In the genomic region with DNA sequence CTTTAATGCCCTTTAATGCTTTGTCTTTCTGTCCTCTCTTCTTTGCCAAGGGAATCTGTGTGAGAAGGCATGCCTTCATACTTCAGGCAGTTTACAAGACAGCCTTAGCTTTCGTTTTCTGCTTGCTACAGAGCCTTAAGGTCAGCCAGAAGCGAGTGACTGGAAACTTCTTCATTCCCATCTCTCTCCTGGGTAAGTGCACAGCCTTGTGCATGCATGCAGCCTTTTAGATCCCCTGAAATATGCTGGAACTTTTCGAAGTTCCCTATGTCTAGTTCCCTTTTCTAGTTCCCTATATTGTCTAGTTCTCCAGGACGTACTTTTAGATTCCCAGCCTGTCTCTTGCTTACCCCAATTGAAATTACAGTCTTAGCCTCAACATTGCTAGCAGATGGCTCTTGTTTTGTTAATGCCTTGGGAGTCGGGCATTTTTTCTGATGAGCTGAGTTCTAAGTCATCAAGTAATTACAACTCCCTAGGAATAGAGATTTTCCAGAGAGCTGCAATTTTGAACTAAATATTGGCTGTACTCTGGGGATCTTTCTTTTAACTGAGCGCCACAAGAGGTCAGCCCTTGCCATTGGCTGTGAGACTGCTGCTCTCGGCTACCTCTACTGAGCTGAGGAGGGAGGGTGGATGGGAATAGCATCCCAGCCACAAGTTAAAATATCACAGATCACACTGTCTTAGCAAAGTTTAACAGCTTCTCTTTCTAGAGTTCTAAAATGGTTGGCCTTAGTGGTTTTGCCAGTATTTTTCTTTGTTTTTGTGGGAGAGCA, we compare ENCODE assay signal across 1 cellular context.
TF ChIP-seq lines count a peak whose summit lies in the region.

No MANE protein-coding gene starts in this region.

TF ChIP-seq in GM23338, 12 proteins besides CTCF, POLR2A, EP300 and RAD21 (continued from another document):
- TF ChIP-seq, protein P1, sequence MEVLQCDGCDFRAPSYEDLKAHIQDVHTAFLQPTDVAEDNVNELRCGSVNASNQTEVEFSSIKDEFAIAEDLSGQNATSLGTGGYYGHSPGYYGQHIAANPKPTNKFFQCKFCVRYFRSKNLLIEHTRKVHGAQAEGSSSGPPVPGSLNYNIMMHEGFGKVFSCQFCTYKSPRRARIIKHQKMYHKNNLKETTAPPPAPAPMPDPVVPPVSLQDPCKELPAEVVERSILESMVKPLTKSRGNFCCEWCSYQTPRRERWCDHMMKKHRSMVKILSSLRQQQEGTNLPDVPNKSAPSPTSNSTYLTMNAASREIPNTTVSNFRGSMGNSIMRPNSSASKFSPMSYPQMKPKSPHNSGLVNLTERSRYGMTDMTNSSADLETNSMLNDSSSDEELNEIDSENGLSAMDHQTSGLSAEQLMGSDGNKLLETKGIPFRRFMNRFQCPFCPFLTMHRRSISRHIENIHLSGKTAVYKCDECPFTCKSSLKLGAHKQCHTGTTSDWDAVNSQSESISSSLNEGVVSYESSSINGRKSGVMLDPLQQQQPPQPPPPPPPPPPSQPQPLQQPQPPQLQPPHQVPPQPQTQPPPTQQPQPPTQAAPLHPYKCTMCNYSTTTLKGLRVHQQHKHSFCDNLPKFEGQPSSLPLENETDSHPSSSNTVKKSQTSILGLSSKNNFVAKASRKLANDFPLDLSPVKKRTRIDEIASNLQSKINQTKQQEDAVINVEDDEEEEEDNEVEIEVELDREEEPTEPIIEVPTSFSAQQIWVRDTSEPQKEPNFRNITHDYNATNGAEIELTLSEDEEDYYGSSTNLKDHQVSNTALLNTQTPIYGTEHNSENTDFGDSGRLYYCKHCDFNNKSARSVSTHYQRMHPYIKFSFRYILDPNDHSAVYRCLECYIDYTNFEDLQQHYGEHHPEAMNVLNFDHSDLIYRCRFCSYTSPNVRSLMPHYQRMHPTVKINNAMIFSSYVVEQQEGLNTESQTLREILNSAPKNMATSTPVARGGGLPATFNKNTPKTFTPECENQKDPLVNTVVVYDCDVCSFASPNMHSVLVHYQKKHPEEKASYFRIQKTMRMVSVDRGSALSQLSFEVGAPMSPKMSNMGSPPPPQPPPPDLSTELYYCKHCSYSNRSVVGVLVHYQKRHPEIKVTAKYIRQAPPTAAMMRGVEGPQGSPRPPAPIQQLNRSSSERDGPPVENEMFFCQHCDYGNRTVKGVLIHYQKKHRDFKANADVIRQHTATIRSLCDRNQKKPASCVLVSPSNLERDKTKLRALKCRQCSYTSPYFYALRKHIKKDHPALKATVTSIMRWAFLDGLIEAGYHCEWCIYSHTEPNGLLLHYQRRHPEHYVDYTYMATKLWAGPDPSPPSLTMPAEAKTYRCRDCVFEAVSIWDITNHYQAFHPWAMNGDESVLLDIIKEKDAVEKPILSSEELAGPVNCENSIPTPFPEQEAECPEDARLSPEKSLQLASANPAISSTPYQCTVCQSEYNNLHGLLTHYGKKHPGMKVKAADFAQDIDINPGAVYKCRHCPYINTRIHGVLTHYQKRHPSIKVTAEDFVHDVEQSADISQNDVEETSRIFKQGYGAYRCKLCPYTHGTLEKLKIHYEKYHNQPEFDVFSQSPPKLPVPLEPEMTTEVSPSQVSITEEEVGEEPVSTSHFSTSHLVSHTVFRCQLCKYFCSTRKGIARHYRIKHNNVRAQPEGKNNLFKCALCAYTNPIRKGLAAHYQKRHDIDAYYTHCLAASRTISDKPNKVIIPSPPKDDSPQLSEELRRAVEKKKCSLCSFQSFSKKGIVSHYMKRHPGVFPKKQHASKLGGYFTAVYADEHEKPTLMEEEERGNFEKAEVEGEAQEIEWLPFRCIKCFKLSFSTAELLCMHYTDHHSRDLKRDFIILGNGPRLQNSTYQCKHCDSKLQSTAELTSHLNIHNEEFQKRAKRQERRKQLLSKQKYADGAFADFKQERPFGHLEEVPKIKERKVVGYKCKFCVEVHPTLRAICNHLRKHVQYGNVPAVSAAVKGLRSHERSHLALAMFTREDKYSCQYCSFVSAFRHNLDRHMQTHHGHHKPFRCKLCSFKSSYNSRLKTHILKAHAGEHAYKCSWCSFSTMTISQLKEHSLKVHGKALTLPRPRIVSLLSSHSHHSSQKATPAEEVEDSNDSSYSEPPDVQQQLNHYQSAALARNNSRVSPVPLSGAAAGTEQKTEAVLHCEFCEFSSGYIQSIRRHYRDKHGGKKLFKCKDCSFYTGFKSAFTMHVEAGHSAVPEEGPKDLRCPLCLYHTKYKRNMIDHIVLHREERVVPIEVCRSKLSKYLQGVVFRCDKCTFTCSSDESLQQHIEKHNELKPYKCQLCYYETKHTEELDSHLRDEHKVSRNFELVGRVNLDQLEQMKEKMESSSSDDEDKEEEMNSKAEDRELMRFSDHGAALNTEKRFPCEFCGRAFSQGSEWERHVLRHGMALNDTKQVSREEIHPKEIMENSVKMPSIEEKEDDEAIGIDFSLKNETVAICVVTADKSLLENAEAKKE (CRISPR knock-in tag; IDR thresholded peaks at IDR 0.05), result no peak
- TF ChIP-seq EZH2phosphoT487 (IDR thresholded peaks at IDR 0.05; ENCODE audit: unreplicated experiment), result no peak
- TF ChIP-seq NANOG (IDR thresholded peaks at IDR 0.05; ENCODE audit: borderline replicate concordance), result no peak
- TF ChIP-seq CREB1 (CRISPR knock-in tag; IDR thresholded peaks at IDR 0.05; ENCODE audit: low read depth), result no peak
- no peak for TF ChIP-seq EZH2 (IDR thresholded peaks at IDR 0.05; ENCODE audit: low read depth, unreplicated experiment)
